1 cellular context compared by ENCODE assay signal in genomic region chr4:5018096-5018495, GRCh38.
TF ChIP-seq lines count a peak whose summit lies in the region.

No MANE protein-coding gene starts in this region.

TF ChIP-seq in HepG2, 621 proteins besides CTCF, POLR2A, EP300 and RAD21:
- TF ChIP-seq BCLAF1 (IDR thresholded peaks at IDR 0.05) (no peak), FOXO4 (CRISPR knock-in tag; conservative IDR thresholded peaks at IDR 0.05) (no peak), ZNF891 (CRISPR knock-in tag; IDR thresholded peaks at IDR 0.05) (no peak), SCMH1 (CRISPR knock-in tag; IDR thresholded peaks at IDR 0.05; ENCODE audit: borderline replicate concordance) (no peak), ARID2 (CRISPR knock-in tag; IDR thresholded peaks at IDR 0.05; ENCODE audit: borderline replicate concordance) (no peak), RNF219 (CRISPR knock-in tag; IDR thresholded peaks at IDR 0.05) (no peak), JDP2 (CRISPR knock-in tag; IDR thresholded peaks at IDR 0.05; ENCODE audit: borderline replicate concordance) (no peak), ZNF275 (CRISPR knock-in tag; IDR thresholded peaks at IDR 0.05; ENCODE audit: borderline replicate concordance) (no peak), ETS1 (CRISPR knock-in tag; IDR thresholded peaks at IDR 0.05) (no peak)
